ENCODE assay signal across 1 cellular context in the genomic region with DNA sequence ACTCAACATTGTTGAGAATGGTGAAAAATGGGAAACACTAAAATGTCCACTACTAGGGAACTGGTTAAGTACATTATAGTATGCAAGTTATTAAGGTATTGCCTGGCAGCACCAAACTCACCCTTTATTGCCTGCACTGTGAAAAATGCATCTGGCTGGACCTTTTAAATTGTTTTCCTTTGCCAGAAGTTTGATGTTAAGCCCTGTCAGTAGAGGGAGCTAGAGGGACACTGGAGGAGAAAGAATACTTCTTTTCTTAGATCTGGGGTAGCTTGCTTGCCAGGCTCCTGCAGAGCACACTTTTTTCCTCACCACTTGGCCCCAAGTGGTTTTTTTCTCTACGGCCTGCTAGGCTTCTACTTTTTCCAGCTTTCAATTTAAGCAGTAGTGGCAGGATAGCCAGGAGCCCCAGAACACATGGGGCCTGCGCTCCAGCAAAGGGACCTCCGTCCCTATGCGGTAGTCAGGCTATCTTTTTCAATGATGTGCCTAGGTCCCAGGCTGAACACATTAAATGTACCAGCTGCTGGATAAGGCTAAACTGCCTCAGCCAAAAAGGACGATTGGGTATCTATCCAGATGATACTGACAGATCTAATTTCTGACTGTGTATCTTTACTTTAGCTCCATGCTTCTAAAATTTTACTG.
TF ChIP-seq lines count a peak whose summit lies in the region.

No MANE protein-coding gene starts in this region.

TF ChIP-seq in HepG2, 621 proteins besides CTCF, POLR2A, EP300 and RAD21 (continued from another document):
- TF ChIP-seq, protein P1, sequence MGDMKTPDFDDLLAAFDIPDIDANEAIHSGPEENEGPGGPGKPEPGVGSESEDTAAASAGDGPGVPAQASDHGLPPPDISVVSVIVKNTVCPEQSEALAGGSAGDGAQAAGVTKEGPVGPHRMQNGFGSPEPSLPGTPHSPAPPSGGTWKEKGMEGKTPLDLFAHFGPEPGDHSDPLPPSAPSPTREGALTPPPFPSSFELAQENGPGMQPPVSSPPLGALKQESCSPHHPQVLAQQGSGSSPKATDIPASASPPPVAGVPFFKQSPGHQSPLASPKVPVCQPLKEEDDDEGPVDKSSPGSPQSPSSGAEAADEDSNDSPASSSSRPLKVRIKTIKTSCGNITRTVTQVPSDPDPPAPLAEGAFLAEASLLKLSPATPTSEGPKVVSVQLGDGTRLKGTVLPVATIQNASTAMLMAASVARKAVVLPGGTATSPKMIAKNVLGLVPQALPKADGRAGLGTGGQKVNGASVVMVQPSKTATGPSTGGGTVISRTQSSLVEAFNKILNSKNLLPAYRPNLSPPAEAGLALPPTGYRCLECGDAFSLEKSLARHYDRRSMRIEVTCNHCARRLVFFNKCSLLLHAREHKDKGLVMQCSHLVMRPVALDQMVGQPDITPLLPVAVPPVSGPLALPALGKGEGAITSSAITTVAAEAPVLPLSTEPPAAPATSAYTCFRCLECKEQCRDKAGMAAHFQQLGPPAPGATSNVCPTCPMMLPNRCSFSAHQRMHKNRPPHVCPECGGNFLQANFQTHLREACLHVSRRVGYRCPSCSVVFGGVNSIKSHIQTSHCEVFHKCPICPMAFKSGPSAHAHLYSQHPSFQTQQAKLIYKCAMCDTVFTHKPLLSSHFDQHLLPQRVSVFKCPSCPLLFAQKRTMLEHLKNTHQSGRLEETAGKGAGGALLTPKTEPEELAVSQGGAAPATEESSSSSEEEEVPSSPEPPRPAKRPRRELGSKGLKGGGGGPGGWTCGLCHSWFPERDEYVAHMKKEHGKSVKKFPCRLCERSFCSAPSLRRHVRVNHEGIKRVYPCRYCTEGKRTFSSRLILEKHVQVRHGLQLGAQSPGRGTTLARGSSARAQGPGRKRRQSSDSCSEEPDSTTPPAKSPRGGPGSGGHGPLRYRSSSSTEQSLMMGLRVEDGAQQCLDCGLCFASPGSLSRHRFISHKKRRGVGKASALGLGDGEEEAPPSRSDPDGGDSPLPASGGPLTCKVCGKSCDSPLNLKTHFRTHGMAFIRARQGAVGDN (CRISPR knock-in tag; IDR thresholded peaks at IDR 0.05) = no peak
- TF ChIP-seq ZSCAN22 (CRISPR knock-in tag; IDR thresholded peaks at IDR 0.05) = no peak
- TF ChIP-seq, protein P2, sequence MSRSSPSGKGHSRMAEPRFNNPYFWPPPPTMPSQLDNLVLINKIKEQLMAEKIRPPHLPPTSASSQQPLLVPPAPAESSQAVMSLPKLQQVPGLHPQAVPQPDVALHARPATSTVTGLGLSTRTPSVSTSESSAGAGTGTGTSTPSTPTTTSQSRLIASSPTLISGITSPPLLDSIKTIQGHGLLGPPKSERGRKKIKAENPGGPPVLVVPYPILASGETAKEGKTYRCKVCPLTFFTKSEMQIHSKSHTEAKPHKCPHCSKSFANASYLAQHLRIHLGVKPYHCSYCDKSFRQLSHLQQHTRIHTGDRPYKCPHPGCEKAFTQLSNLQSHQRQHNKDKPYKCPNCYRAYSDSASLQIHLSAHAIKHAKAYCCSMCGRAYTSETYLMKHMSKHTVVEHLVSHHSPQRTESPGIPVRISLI (CRISPR knock-in tag; IDR thresholded peaks at IDR 0.05; ENCODE audit: borderline replicate concordance) = no peak
- no peak for TF ChIP-seq MIER2 (CRISPR knock-in tag; IDR thresholded peaks at IDR 0.05)
